Comparison of ENCODE assay signal across 1 cellular context in the genomic region with DNA sequence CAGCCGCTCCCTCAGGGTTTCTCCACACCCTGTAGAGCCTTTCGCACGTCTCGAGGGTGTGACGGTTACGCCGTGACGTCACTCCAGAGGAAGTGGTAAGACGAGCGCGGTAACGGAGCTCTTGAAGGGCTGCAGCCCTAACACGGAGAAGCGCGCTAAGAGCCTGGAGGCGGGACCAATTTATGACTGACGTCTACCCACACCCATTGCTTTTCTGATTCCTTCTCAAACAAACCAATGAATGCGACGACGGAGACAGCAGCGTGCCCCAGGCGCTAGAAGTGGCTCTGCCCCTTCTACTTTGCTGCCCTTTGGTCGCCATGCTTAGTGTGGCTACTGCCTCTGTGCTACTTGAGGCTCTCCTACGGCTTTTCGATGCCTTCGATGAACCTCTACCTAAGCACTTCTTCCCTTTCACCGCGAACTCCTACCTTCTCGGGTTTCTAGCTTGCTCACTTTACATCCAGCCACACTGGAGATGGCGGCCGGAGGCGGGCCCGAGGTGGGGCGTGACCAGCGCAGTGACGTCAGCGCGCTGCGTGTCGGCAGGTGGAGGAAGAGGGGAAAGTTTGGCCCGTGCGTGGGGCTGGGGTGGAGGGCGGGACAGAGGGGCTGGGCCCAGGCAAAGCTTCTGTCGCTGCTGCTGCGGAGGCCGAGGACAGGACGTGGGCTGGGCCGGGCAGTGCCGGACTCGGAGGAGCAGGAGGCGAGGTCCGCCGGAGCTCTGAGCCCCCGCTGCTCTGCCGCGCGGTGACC.
TF ChIP-seq lines count a peak whose summit lies in the region.

OXSR1 (plus strand) TSS at position 572 of the 756 bp plus-strand sequence. CDS start 340 bp downstream, outside the sequence.

TF ChIP-seq in HEK293, 187 proteins besides CTCF, POLR2A, EP300 and RAD21 (continued from another document and continues in another):
- TF ChIP-seq HIC1 (tag by site-specific recombination; IDR thresholded peaks at IDR 0.05) (peak; percentile 62), ZNF785 (tag by site-specific recombination; IDR thresholded peaks at IDR 0.05) (no peak), KLF16 (tag by site-specific recombination; IDR thresholded peaks at IDR 0.05) (peak; percentile 71), ZNF433 (tag by site-specific recombination; IDR thresholded peaks at IDR 0.05; ENCODE audit: low read depth) (no peak), SP3 (tag by site-specific recombination; IDR thresholded peaks at IDR 0.05) (peak; percentile 98), ZNF10 (tag by site-specific recombination; IDR thresholded peaks at IDR 0.05) (peak; percentile 87), ZNF530 (tag by site-specific recombination; IDR thresholded peaks at IDR 0.05; ENCODE audit: low read depth) (no peak), ZNF664 (tag by site-specific recombination; IDR thresholded peaks at IDR 0.05) (no peak), ZFHX2 (tag by site-specific recombination; conservative IDR thresholded peaks at IDR 0.05) (peak; percentile 86), OVOL3 (tag by site-specific recombination; IDR thresholded peaks at IDR 0.05) (0 out of 2 replicates have a peak, but pooled peaks have one; percentile 21), ZNF202 (tag by site-specific recombination; IDR thresholded peaks at IDR 0.05; ENCODE audit: borderline replicate concordance) (no peak), ATF2 (tag by site-specific recombination; IDR thresholded peaks at IDR 0.05; ENCODE audit: low read depth) (peak; percentile 98), IKZF3 (tag by site-specific recombination; IDR thresholded peaks at IDR 0.05) (no peak), KLF7 (tag by site-specific recombination; IDR thresholded peaks at IDR 0.05; ENCODE audit: borderline replicate concordance) (peak; percentile 79), ZNF580 (tag by site-specific recombination; IDR thresholded peaks at IDR 0.05) (peak; percentile 36; the same call in 1 of the 2 replicates), ZBTB11 (tag by site-specific recombination; conservative IDR thresholded peaks at IDR 0.05; ENCODE audit: low read depth) (peak; percentile 31; the same call in 1 of the 2 replicates), ZNF221 (tag by site-specific recombination; IDR thresholded peaks at IDR 0.05; ENCODE audit: borderline replicate concordance) (no peak), ZFP69B (tag by site-specific recombination; IDR thresholded peaks at IDR 0.05) (0 out of 2 replicates have a peak, but pooled peaks have one; percentile 48), ZXDB (tag by site-specific recombination; IDR thresholded peaks at IDR 0.05) (peak; percentile 97), ZNF394 (tag by site-specific recombination; IDR thresholded peaks at IDR 0.05; ENCODE audit: borderline replicate concordance) (peak; percentile 54; the same call in 1 of the 2 replicates), ZNF747 (tag by site-specific recombination; IDR thresholded peaks at IDR 0.05) (no peak), ZBTB48 (tag by site-specific recombination; IDR thresholded peaks at IDR 0.05) (peak; percentile 53; the same call in 1 of the 2 replicates), YY1 (tag by site-specific recombination; IDR thresholded peaks at IDR 0.05) (peak; percentile 97), EGR2 (tag by site-specific recombination; IDR thresholded peaks at IDR 0.05; ENCODE audit: low read depth) (peak; percentile 77), ZBTB7A (tag by site-specific recombination; IDR thresholded peaks at IDR 0.05; ENCODE audit: low read depth) (no peak), PRDM10 (tag by site-specific recombination; IDR thresholded peaks at IDR 0.05) (peak; percentile 41; the same call in 1 of the 2 replicates), SCRT2 (tag by site-specific recombination; IDR thresholded peaks at IDR 0.05) (peak; percentile 65; the same call in 1 of the 2 replicates), ZBTB17 (tag by site-specific recombination; IDR thresholded peaks at IDR 0.05) (peak; percentile 89), ZNF18 (tag by site-specific recombination; IDR thresholded peaks at IDR 0.05) (no peak), FEZF1 (tag by site-specific recombination; IDR thresholded peaks at IDR 0.05) (peak; percentile 51; the same call in 1 of the 2 replicates), ZNF24 (tag by site-specific recombination; IDR thresholded peaks at IDR 0.05) (peak; percentile 35; the same call in 1 of the 2 replicates), ZNF692 (tag by site-specific recombination; IDR thresholded peaks at IDR 0.05) (peak; percentile 76; the same call in 1 of the 2 replicates), PATZ1 (tag by site-specific recombination; IDR thresholded peaks at IDR 0.05) (peak; percentile 72; the same call in 1 of the 2 replicates)
- TF ChIP-seq, protein P1, sequence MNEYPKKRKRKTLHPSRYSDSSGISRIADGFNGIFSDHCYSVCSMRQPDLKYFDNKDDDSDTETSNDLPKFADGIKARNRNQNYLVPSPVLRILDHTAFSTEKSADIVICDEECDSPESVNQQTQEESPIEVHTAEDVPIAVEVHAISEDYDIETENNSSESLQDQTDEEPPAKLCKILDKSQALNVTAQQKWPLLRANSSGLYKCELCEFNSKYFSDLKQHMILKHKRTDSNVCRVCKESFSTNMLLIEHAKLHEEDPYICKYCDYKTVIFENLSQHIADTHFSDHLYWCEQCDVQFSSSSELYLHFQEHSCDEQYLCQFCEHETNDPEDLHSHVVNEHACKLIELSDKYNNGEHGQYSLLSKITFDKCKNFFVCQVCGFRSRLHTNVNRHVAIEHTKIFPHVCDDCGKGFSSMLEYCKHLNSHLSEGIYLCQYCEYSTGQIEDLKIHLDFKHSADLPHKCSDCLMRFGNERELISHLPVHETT (tag by site-specific recombination; IDR thresholded peaks at IDR 0.05) = peak; percentile 70; the same call in 1 of the 2 replicates
